ENCODE assay signal across 13 cellular contexts in genomic region chr3:136266468-136266867, GRCh38. TPM values are rescaled to one million over a fixed set of nuclear protein-coding genes. Genes with fewer than 3 reads are reported as not detected.
A peak's percentile ranks its signal among the peaks of the same experiment; 100 is the strongest.
DNase-seq lines count a peak whose midpoint lies in the region; ATAC-seq and TF ChIP-seq lines count a peak whose summit lies in the region.
"Had no signal": no experiment of that assay in that cellular context is flagged by ENCODE, and none has a peak within 500 bp of the region (broad histone marks: within the 10 kb centered on the region; RNA-seq: fewer than 3 reads in every experiment).

No MANE protein-coding gene starts in this region.

- H3K36me3 Mint-ChIP-seq in progenitor cell of endocrine pancreas (ENCODE audit: insufficient read depth) = peaks cover 37% of the 10 kb centered on the region

- CTCF ChIA-PET in AG04450 (lab: Charles Lee) = interaction anchor here (1.3 to 1.6 kb wide), 2 partner anchors 40 to 486 kb away, joined by 5 to 7 read pairs; partner anchors contain the start of gene STAG1

- WGBS in gastroesophageal sphincter (ENCODE audit: low coverage in 1 of 2), 2 donors = 100% methylated on average over 3 to 4 of the region's 4 CpGs

- H3K9me3 ChIP-seq in AG04450 (ENCODE audit: control insufficient read depth, insufficient read depth, low read length) (no peaks in the 10 kb centered on the region), gastroesophageal sphincter (no peaks in the 10 kb centered on the region)
- H3K9me3 ChIP-seq: adrenal gland had no signal

- peaks cover 0 to 80% of the 10 kb centered on the region in 2 donors for H3K36me3 ChIP-seq in gastroesophageal sphincter

- H3K27ac ChIP-seq in AG04450 (ENCODE audit: low read depth, low read length) (peak overlapping the region; percentile 31), gastroesophageal sphincter (no peak overlapping the region)
- H3K27ac ChIP-seq: adrenal gland had no signal

- no peak overlapping the region for H3K4me3 Mint-ChIP-seq in progenitor cell of endocrine pancreas (ENCODE audit: low read depth)
- H3K4me3 Mint-ChIP-seq: activated CD4-positive, alpha-beta T cell treated with anti-CD3 and anti-CD28 coated beads, Interleukin-2, amount 10 ng/mL, durations not matched to agents 24 days and 14 days had no signal

- no peak overlapping the region for H3K27ac Mint-ChIP-seq in progenitor cell of endocrine pancreas
- H3K27ac Mint-ChIP-seq: activated CD4-positive, alpha-beta T cell treated with anti-CD3 and anti-CD28 coated beads, Interleukin-2, amount 10 ng/mL, durations not matched to agents 24 days and 14 days had no signal

- TF ChIP-seq CTCF in AG04450 (IDR thresholded peaks at IDR 0.05; ENCODE audit: low read depth, low read length) = no peak
- no peak for TF ChIP-seq CTCF in gastroesophageal sphincter (IDR thresholded peaks at IDR 0.05)
- TF ChIP-seq CTCF in progenitor cell of endocrine pancreas (IDR thresholded peaks at IDR 0.05; ENCODE audit: unreplicated experiment) = no peak

- POLR2A ChIA-PET in AG04450 (lab: Yijun Ruan, JAX) = interaction anchor here (1.4 kb wide), 1 partner anchor 70 kb away, joined by 5 read pairs; the partner anchor contains the start of gene MSL2

- no peaks in the 10 kb centered on the region for H3K4me1 ChIP-seq in gastroesophageal sphincter
- H3K4me1 ChIP-seq: adrenal gland had no signal

- DNase-seq in AG04450 (ENCODE audit: low read depth, low spot score) (peak; percentile 11), astrocyte of the hippocampus (ENCODE audit: low read depth, low spot score) (peak; percentile 25), NCI-H526 treated with DMSO at 0.1 percent for 48 hours (lab: John Stamatoyannopoulos, UW) (no peak), progenitor cell of endocrine pancreas (ENCODE audit: low spot score, unreplicated experiment) (no peak), NCI-H1048 (lab: John Stamatoyannopoulos, UW) (no peak)
- DNase-seq: activated CD4-positive, alpha-beta T cell treated with anti-CD3 and anti-CD28 coated beads, Interleukin-2, amount 10 ng/mL, durations not matched to agents 24 days and 14 days; adrenal gland; C1 segment of cervical spinal cord; right cardiac atrium; RPMI8226 had no signal

- peak; percentile 62 for ATAC-seq in GM19035 (IDR thresholded peaks at IDR 0.05; ENCODE audit: unreplicated experiment)
- peak; percentile 83 for ATAC-seq in HG03159 (IDR thresholded peaks at IDR 0.05; ENCODE audit: unreplicated experiment)
- no peak for ATAC-seq in gastroesophageal sphincter
- ATAC-seq: right cardiac atrium had no signal

- no peak for TF ChIP-seq POLR2A in gastroesophageal sphincter (IDR thresholded peaks at IDR 0.05)

- TF ChIP-seq EP300 in gastroesophageal sphincter (IDR thresholded peaks at IDR 0.05) = no peak

- H3K4me3 ChIP-seq in AG04450 (ENCODE audit: low read depth, low read length) (no peak overlapping the region), gastroesophageal sphincter (no peak overlapping the region)
- H3K4me3 ChIP-seq: adrenal gland had no signal

- H3K9me3 Mint-ChIP-seq in progenitor cell of endocrine pancreas (ENCODE audit: low read depth) = no peaks in the 10 kb centered on the region
- H3K9me3 Mint-ChIP-seq: activated CD4-positive, alpha-beta T cell treated with anti-CD3 and anti-CD28 coated beads, Interleukin-2, amount 10 ng/mL, durations not matched to agents 24 days and 14 days had no signal

- no peaks in the 10 kb centered on the region for H3K27me3 ChIP-seq in AG04450 (ENCODE audit: control insufficient read depth, insufficient read depth, low read length)
- H3K27me3 ChIP-seq in gastroesophageal sphincter = no peaks in the 10 kb centered on the region
- H3K27me3 ChIP-seq: adrenal gland had no signal

- H3K27me3 Mint-ChIP-seq in progenitor cell of endocrine pancreas = no peaks in the 10 kb centered on the region
- H3K27me3 Mint-ChIP-seq: activated CD4-positive, alpha-beta T cell treated with anti-CD3 and anti-CD28 coated beads, Interleukin-2, amount 10 ng/mL, durations not matched to agents 24 days and 14 days had no signal

- H3K4me1 Mint-ChIP-seq in progenitor cell of endocrine pancreas (ENCODE audit: low read depth) = no peaks in the 10 kb centered on the region

RNA-seq across cellular contexts. Expression of gene PCCB, which starts 16.3 kb away (rescaled TPM):
- 57.2 and 67.7 TPM in 2 replicates for polyA plus RNA-seq in AG04450 (2011; rRNA removed)
- 58.5 and 60.8 TPM in 2 replicates for polyA minus RNA-seq in AG04450 (2011; rRNA and poly(A)+ RNA removed)
- 10 to 100 TPM; 23.7 to 42.8 (median 31.3) TPM for total RNA-seq in gastroesophageal sphincter
- total RNA-seq in progenitor cell of endocrine pancreas = 37.4 and 44.2 TPM in 2 replicates

Comparison
In these comparisons a context has a peak if more than half of its experiments do, and no peak if none do; other contexts are left out.
1. DNase-seq: peak in AG04450 (single experiment) and astrocyte of the hippocampus (single experiment); none in NCI-H526 treated with DMSO at 0.1 percent for 48 hours (single experiment), progenitor cell of endocrine pancreas (single experiment) and NCI-H1048 (single experiment).